1 cellular context compared by ENCODE assay signal in the genomic region with DNA sequence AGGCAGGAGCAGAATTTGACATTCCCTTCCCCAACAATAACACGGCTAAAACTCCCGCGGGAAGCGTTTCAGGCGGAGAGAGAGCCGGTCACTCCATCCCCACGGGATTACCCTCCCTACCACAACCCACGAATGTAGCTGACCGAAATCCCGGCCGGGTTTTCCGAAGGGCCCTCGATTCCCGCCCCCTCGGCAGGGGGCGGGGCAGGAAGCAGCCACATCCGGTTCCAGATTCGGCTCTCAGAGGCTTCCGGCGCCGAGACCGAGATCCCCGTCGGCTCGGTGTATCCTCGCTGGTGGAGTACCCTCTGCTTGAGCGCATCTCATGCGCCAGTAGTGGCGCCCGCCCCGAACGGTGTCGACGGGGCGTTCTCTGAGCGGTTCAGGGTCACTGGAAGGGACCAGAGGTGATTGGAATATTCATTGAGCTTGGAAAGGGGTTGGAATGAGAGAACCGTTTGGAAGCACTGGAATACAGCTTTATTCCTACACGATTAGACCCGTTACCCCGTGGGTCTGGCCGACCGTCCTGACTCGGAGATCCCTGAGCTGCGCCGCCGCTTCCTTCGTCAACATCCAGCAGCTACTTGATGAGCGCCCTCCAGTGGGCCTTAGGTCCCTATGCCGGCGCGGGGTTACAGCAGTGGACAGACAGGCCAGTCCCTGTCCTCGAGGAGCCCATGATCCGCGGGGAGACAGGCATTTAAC.
TF ChIP-seq lines count a peak whose summit lies in the region.

No MANE protein-coding gene starts in this region.

TF ChIP-seq in HepG2, 621 proteins besides CTCF, POLR2A, EP300 and RAD21 (continued from another document and continues in another):
- TF ChIP-seq ATF7 (IDR thresholded peaks at IDR 0.05) (no peak), ATF7 (CRISPR knock-in tag; IDR thresholded peaks at IDR 0.05) (no peak; the same call in 1 of the 2 replicates), GABPA (IDR thresholded peaks at IDR 0.05; ENCODE audit: low read depth, low read length) (peak; percentile 82), GABPA (CRISPR knock-in tag; IDR thresholded peaks at IDR 0.05; ENCODE audit: low read depth) (peak; percentile 93), ZBTB1 (CRISPR knock-in tag; IDR thresholded peaks at IDR 0.05; ENCODE audit: borderline replicate concordance) (no peak), ZNF567 (CRISPR knock-in tag; IDR thresholded peaks at IDR 0.05; ENCODE audit: borderline replicate concordance) (peak; percentile 83; the same call in 1 of the 2 replicates), ZBTB43 (CRISPR knock-in tag; conservative IDR thresholded peaks at IDR 0.05) (no peak), ZNF891 (CRISPR knock-in tag; IDR thresholded peaks at IDR 0.05) (peak; percentile 69; the same call in 1 of the 2 replicates), ZNF367 (CRISPR knock-in tag; IDR thresholded peaks at IDR 0.05; ENCODE audit: borderline replicate concordance) (0 out of 2 replicates have a peak, but pooled peaks have one; percentile 41), ZNF12 (CRISPR knock-in tag; IDR thresholded peaks at IDR 0.05) (no peak; the same call in 1 of the 2 replicates), ETV5 (CRISPR knock-in tag; IDR thresholded peaks at IDR 0.05; ENCODE audit: borderline replicate concordance) (peak; percentile 96), HES4 (CRISPR knock-in tag; IDR thresholded peaks at IDR 0.05; ENCODE audit: borderline replicate concordance) (0 out of 2 replicates have a peak, but pooled peaks have one; percentile 17), ZNF737 (CRISPR knock-in tag; IDR thresholded peaks at IDR 0.05; ENCODE audit: borderline replicate concordance) (peak; percentile 65; the same call in 1 of the 2 replicates), HDAC6 (IDR thresholded peaks at IDR 0.05; ENCODE audit: low read depth, low read length) (no peak), ZNF691 (CRISPR knock-in tag; IDR thresholded peaks at IDR 0.05; ENCODE audit: borderline replicate concordance, low read depth) (peak; percentile 82; the same call in 1 of the 2 replicates), JUND (CRISPR knock-in tag; IDR thresholded peaks at IDR 0.05) (0 out of 2 replicates have a peak, but pooled peaks have one; percentile 73), NCOR1 (IDR thresholded peaks at IDR 0.05; ENCODE audit: borderline replicate concordance, low read length) (peak; percentile 43), NFYC (CRISPR knock-in tag; IDR thresholded peaks at IDR 0.05) (no peak), CENPT (CRISPR knock-in tag; IDR thresholded peaks at IDR 0.05; ENCODE audit: low read depth) (no peak; the same call in 1 of the 2 replicates), FOXK2 (IDR thresholded peaks at IDR 0.05) (0 out of 2 replicates have a peak, but pooled peaks have one; percentile 4), ZFP41 (CRISPR knock-in tag; IDR thresholded peaks at IDR 0.05; ENCODE audit: borderline replicate concordance) (no peak), CSRNP1 (CRISPR knock-in tag; IDR thresholded peaks at IDR 0.05) (peak; percentile 89), ZNF431 (CRISPR knock-in tag; IDR thresholded peaks at IDR 0.05; ENCODE audit: borderline replicate concordance, low read depth) (peak; percentile 15), MTF2 (CRISPR knock-in tag; IDR thresholded peaks at IDR 0.05; ENCODE audit: borderline replicate concordance) (no peak), ZFP36L2 (CRISPR knock-in tag; IDR thresholded peaks at IDR 0.05) (no peak), NFRKB (IDR thresholded peaks at IDR 0.05) (no peak), NR2F2 (IDR thresholded peaks at IDR 0.05; ENCODE audit: borderline replicate concordance, low read depth) (peak; percentile 26; the same call in 1 of the 2 replicates), POLR2AphosphoS5 (IDR thresholded peaks at IDR 0.05; ENCODE audit: low read depth, low read length) (peak; percentile 95), KDM3A (CRISPR knock-in tag; IDR thresholded peaks at IDR 0.05; ENCODE audit: low read depth) (peak; percentile 24; the same call in 1 of the 2 replicates), ZNF75D (CRISPR knock-in tag; IDR thresholded peaks at IDR 0.05; ENCODE audit: borderline replicate concordance) (0 out of 2 replicates have a peak, but pooled peaks have one; percentile 58), GATAD1 (CRISPR knock-in tag; IDR thresholded peaks at IDR 0.05) (peak; percentile 84), RFX5 (IDR thresholded peaks at IDR 0.05; ENCODE audit: low read depth, low read length) (0 out of 2 replicates have a peak, but pooled peaks have one; percentile 28), ZMYM2 (CRISPR knock-in tag; IDR thresholded peaks at IDR 0.05) (peak; percentile 16; the same call in 1 of the 2 replicates), ZNF569 (CRISPR knock-in tag; IDR thresholded peaks at IDR 0.05; ENCODE audit: borderline replicate concordance) (0 out of 2 replicates have a peak, but pooled peaks have one; percentile 80), ZNF709 (CRISPR knock-in tag; IDR thresholded peaks at IDR 0.05) (peak; percentile 86), ZNF556 (CRISPR knock-in tag; IDR thresholded peaks at IDR 0.05; ENCODE audit: borderline replicate concordance) (peak; percentile 83; the same call in 1 of the 2 replicates), HMG20B (CRISPR knock-in tag; conservative IDR thresholded peaks at IDR 0.05) (no peak), ZNF124 (CRISPR knock-in tag; IDR thresholded peaks at IDR 0.05) (peak; percentile 84), PHF21A (CRISPR knock-in tag; IDR thresholded peaks at IDR 0.05) (peak; percentile 79), SMAD1 (CRISPR knock-in tag; IDR thresholded peaks at IDR 0.05; ENCODE audit: borderline replicate concordance, low read depth) (peak; percentile 62; the same call in 1 of the 2 replicates), ZNF761 (CRISPR knock-in tag; conservative IDR thresholded peaks at IDR 0.05) (peak; percentile 88), NR1H2 (CRISPR knock-in tag; IDR thresholded peaks at IDR 0.05; ENCODE audit: borderline replicate concordance, low read depth) (no peak), FOSL2 (CRISPR knock-in tag; IDR thresholded peaks at IDR 0.05) (peak; percentile 42), MAZ (IDR thresholded peaks at IDR 0.05; ENCODE audit: borderline replicate concordance, low read depth, low read length) (peak; percentile 90), MAZ (CRISPR knock-in tag; IDR thresholded peaks at IDR 0.05; ENCODE audit: low read depth) (peak; percentile 84), ZNF687 (CRISPR knock-in tag; IDR thresholded peaks at IDR 0.05) (peak; percentile 91)
- TF ChIP-seq, protein P1, sequence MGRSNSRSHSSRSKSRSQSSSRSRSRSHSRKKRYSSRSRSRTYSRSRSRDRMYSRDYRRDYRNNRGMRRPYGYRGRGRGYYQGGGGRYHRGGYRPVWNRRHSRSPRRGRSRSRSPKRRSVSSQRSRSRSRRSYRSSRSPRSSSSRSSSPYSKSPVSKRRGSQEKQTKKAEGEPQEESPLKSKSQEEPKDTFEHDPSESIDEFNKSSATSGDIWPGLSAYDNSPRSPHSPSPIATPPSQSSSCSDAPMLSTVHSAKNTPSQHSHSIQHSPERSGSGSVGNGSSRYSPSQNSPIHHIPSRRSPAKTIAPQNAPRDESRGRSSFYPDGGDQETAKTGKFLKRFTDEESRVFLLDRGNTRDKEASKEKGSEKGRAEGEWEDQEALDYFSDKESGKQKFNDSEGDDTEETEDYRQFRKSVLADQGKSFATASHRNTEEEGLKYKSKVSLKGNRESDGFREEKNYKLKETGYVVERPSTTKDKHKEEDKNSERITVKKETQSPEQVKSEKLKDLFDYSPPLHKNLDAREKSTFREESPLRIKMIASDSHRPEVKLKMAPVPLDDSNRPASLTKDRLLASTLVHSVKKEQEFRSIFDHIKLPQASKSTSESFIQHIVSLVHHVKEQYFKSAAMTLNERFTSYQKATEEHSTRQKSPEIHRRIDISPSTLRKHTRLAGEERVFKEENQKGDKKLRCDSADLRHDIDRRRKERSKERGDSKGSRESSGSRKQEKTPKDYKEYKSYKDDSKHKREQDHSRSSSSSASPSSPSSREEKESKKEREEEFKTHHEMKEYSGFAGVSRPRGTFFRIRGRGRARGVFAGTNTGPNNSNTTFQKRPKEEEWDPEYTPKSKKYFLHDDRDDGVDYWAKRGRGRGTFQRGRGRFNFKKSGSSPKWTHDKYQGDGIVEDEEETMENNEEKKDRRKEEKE (IDR thresholded peaks at IDR 0.05), result no peak
- TF ChIP-seq, protein P2, sequence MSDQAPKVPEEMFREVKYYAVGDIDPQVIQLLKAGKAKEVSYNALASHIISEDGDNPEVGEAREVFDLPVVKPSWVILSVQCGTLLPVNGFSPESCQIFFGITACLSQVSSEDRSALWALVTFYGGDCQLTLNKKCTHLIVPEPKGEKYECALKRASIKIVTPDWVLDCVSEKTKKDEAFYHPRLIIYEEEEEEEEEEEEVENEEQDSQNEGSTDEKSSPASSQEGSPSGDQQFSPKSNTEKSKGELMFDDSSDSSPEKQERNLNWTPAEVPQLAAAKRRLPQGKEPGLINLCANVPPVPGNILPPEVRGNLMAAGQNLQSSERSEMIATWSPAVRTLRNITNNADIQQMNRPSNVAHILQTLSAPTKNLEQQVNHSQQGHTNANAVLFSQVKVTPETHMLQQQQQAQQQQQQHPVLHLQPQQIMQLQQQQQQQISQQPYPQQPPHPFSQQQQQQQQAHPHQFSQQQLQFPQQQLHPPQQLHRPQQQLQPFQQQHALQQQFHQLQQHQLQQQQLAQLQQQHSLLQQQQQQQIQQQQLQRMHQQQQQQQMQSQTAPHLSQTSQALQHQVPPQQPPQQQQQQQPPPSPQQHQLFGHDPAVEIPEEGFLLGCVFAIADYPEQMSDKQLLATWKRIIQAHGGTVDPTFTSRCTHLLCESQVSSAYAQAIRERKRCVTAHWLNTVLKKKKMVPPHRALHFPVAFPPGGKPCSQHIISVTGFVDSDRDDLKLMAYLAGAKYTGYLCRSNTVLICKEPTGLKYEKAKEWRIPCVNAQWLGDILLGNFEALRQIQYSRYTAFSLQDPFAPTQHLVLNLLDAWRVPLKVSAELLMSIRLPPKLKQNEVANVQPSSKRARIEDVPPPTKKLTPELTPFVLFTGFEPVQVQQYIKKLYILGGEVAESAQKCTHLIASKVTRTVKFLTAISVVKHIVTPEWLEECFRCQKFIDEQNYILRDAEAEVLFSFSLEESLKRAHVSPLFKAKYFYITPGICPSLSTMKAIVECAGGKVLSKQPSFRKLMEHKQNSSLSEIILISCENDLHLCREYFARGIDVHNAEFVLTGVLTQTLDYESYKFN (CRISPR knock-in tag; conservative IDR thresholded peaks at IDR 0.05), result peak; percentile 64
